In the genomic region with DNA sequence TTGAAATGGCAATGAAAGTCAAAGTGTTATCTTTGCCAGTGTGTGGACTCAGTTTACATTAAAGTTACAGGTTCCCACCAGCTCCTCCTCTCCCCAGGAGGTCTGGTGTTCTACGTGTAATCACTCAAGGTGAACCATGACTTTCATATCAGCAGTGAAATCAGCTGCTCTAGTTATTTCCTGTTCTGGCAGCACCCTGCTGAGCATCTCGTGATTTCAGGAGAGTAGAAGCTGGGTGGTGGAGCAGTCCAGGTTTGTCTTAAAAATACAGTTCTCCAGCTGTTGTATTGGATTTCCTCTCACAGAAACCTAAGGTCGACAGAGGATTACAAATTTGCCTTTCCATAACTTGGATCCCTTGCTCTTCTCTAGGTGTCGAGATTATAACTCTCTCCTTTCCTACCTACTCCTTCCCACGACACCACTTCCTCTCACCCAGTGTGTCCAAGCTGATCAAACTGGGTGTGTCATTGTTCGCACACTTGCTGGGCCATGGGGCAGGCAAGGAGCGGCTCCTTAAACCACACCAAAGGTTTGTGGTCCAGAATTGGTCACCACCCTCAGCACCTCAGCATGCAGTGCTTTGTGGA, we compare ENCODE assay signal across 9 cellular contexts. TPM values are rescaled to one million over a fixed set of nuclear protein-coding genes. Genes with fewer than 3 reads are reported as not detected.
DNase-seq lines count a peak whose midpoint lies in the region; ATAC-seq, FAIRE-seq and TF ChIP-seq lines count a peak whose summit lies in the region.
"Had no signal": no experiment of that assay in that cellular context is flagged by ENCODE, and none has a peak within 500 bp of the region (broad histone marks: within the 10 kb centered on the region; RNA-seq: fewer than 3 reads in every experiment).

No MANE protein-coding gene starts in this region.

- peaks cover 2% of the 10 kb centered on the region for H3K27me3 Mint-ChIP-seq in activated T-helper 1 cell treated with anti-CD3 and anti-CD28 coated beads, Interleukin-12 subunit alpha, Interleukin-12 subunit beta, Interleukin-2, Interleukin-4 antibody, amounts not matched to agents 30 ng/mL and 10 ng/mL and 1 ng/mL, durations not matched to agents 14 hours and 24 hours and 36 hours (ENCODE audit: insufficient read depth)

- peak overlapping the region; percentile 54 for H3K4me3 Mint-ChIP-seq in activated T-helper 1 cell treated with anti-CD3 and anti-CD28 coated beads, Interleukin-12 subunit alpha, Interleukin-12 subunit beta, Interleukin-2, Interleukin-4 antibody, amounts not matched to agents 30 ng/mL and 10 ng/mL and 1 ng/mL, durations not matched to agents 14 hours and 24 hours and 36 hours

- peaks cover 100% of the 10 kb centered on the region for H3K4me1 Mint-ChIP-seq in activated T-helper 1 cell treated with anti-CD3 and anti-CD28 coated beads, Interleukin-12 subunit alpha, Interleukin-12 subunit beta, Interleukin-2, Interleukin-4 antibody, amounts not matched to agents 30 ng/mL and 10 ng/mL and 1 ng/mL, durations not matched to agents 14 hours and 24 hours and 36 hours (ENCODE audit: low read depth)

- no peaks in the 10 kb centered on the region for H3K9me3 Mint-ChIP-seq in activated T-helper 1 cell treated with anti-CD3 and anti-CD28 coated beads, Interleukin-12 subunit alpha, Interleukin-12 subunit beta, Interleukin-2, Interleukin-4 antibody, amounts not matched to agents 30 ng/mL and 10 ng/mL and 1 ng/mL, durations not matched to agents 14 hours and 24 hours and 36 hours

- H3K36me3 Mint-ChIP-seq in activated T-helper 1 cell treated with anti-CD3 and anti-CD28 coated beads, Interleukin-12 subunit alpha, Interleukin-12 subunit beta, Interleukin-2, Interleukin-4 antibody, amounts not matched to agents 30 ng/mL and 10 ng/mL and 1 ng/mL, durations not matched to agents 14 hours and 24 hours and 36 hours (ENCODE audit: low read depth): no peaks in the 10 kb centered on the region

- H3K4me3 ChIP-seq in WERI-Rb-1 (ENCODE audit: low read depth, low read length): no peak overlapping the region
- H3K4me3 ChIP-seq in H7 (ENCODE audit: insufficient read depth, low read depth, low read length): no peak overlapping the region
- H3K4me3 ChIP-seq: lung had no signal

- peak; percentile 63 for FAIRE-seq in urothelium cell line (lab: Jason Lieb, UNC)

- peaks cover 36% of the 10 kb centered on the region for H3K27me3 ChIP-seq in WERI-Rb-1 (ENCODE audit: insufficient read depth, low read depth, severe bottlenecking)
- no peaks in the 10 kb centered on the region for H3K27me3 ChIP-seq in H7 (ENCODE audit: control insufficient read depth, insufficient read depth, low read length)

- no peaks in the 10 kb centered on the region for H3K36me3 ChIP-seq in WERI-Rb-1
- no peaks in the 10 kb centered on the region; the same call in 1 of the 2 replicates for H3K36me3 ChIP-seq in H7 (replicated peaks; ENCODE audit: control insufficient read depth, insufficient read depth, low read length)

- peak; percentile 55 for ATAC-seq in HG03196 (IDR thresholded peaks at IDR 0.05; ENCODE audit: unreplicated experiment)

- DNase-seq in stimulated activated CD4-positive, alpha-beta T cell treated with anti-CD3 and anti-CD28 coated beads, Interleukin-15, amount 100 ng/mL, for 24 hours: peak; percentile 49
- DNase-seq in stimulated activated CD4-positive, alpha-beta T cell treated with anti-CD3 and anti-CD28 coated beads, Interleukin-4, amount 100 ng/mL, for 24 hours: no peak
- peak; percentile 44 for DNase-seq in activated T-helper 1 cell treated with anti-CD3 and anti-CD28 coated beads, Interleukin-12 subunit alpha, Interleukin-12 subunit beta, Interleukin-2, Interleukin-4 antibody, amounts not matched to agents 30 ng/mL and 10 ng/mL and 1 ng/mL, durations not matched to agents 14 hours and 24 hours and 36 hours (ENCODE audit: low spot score)
- no peak for DNase-seq in urothelium cell line (ENCODE audit: low spot score)
- DNase-seq in WERI-Rb-1: no peak
- DNase-seq in GM10266 (ENCODE audit: extremely low spot score): no peak
- DNase-seq in H7: no peak

- no peak for TF ChIP-seq CTCF in WERI-Rb-1 (IDR thresholded peaks at IDR 0.05; ENCODE audit: low read depth, low read length)
- no peak for TF ChIP-seq CTCF in GM10266 (IDR thresholded peaks at IDR 0.05; ENCODE audit: control insufficient read depth, insufficient read depth, low read depth, missing control alignments)

- H3K9me3 ChIP-seq in WERI-Rb-1 (ENCODE audit: severe bottlenecking): no peaks in the 10 kb centered on the region

- no peak overlapping the region for H3K27ac ChIP-seq in WERI-Rb-1

- peak overlapping the region; percentile 91 for H3K27ac Mint-ChIP-seq in activated T-helper 1 cell treated with anti-CD3 and anti-CD28 coated beads, Interleukin-12 subunit alpha, Interleukin-12 subunit beta, Interleukin-2, Interleukin-4 antibody, amounts not matched to agents 30 ng/mL and 10 ng/mL and 1 ng/mL, durations not matched to agents 14 hours and 24 hours and 36 hours

- intact Hi-C loops in activated T-helper 1 cell treated with anti-CD3 and anti-CD28 coated beads, Interleukin-12 subunit alpha, Interleukin-12 subunit beta, Interleukin-2, Interleukin-4 antibody, amounts not matched to agents 30 ng/mL and 10 ng/mL and 1 ng/mL, durations not matched to agents 14 hours and 24 hours and 36 hours (cut with micrococcal nuclease): loop anchor here (2.0 kb wide), 1 partner anchor 335 kb away; no protein-coding TSS in a partner anchor

RNA-seq across cellular contexts. Expression of gene ARHGAP25, which starts 13.0 kb away (rescaled TPM):
- 71.6 and 74.2 TPM in 2 replicates for total RNA-seq in activated T-helper 1 cell treated with anti-CD3 and anti-CD28 coated beads, Interleukin-12 subunit alpha, Interleukin-12 subunit beta, Interleukin-2, Interleukin-4 antibody, amounts not matched to agents 30 ng/mL and 10 ng/mL and 1 ng/mL, durations not matched to agents 14 hours and 24 hours and 36 hours
- total RNA-seq in H7 (2014; rRNA removed; shearing (Covaris generic)): 4.1 and 6.3 TPM in 2 replicates

Comparison
In these comparisons a context has a peak if more than half of its experiments do, and no peak if none do; other contexts are left out.
1. DNase-seq: peak in stimulated activated CD4-positive, alpha-beta T cell treated with anti-CD3 and anti-CD28 coated beads, Interleukin-15, amount 100 ng/mL, for 24 hours (single experiment) and activated T-helper 1 cell treated with anti-CD3 and anti-CD28 coated beads, Interleukin-12 subunit alpha, Interleukin-12 subunit beta, Interleukin-2, Interleukin-4 antibody, amounts not matched to agents 30 ng/mL and 10 ng/mL and 1 ng/mL, durations not matched to agents 14 hours and 24 hours and 36 hours (single experiment); none in stimulated activated CD4-positive, alpha-beta T cell treated with anti-CD3 and anti-CD28 coated beads, Interleukin-4, amount 100 ng/mL, for 24 hours (single experiment), urothelium cell line (single experiment), WERI-Rb-1 (single experiment), GM10266 (single experiment) and H7 (single experiment).